ENCODE assay signal across 8 cellular contexts in genomic region chr9:125632321-125633115, GRCh38.
DNase-seq lines count a peak whose midpoint lies in the region; ATAC-seq and TF ChIP-seq lines count a peak whose summit lies in the region.

No MANE protein-coding gene starts in this region.

- DNase-seq in HL-60 (ENCODE audit: low read depth in 1 of 2, low spot score in 1 of 2) (peak; percentile 59 to 79), SHP77 (lab: John Stamatoyannopoulos, UW) (peak; percentile 82 to 84), germinal center (ENCODE audit: low spot score) (peak; percentile 39), caudate nucleus (lab: John Stamatoyannopoulos, UW) (no peak), NCI-H1105 (lab: John Stamatoyannopoulos, UW) (no peak), ascending aorta (ENCODE audit: low spot score in 2 of 2) (no peak)

- ATAC-seq in GM18505 (IDR thresholded peaks at IDR 0.05; ENCODE audit: unreplicated experiment) (peak; percentile 51), GM21576 (IDR thresholded peaks at IDR 0.05; ENCODE audit: unreplicated experiment) (peak; percentile 44)

- H3K27ac ChIP-seq in HL-60 (replicated peaks) (peak overlapping the region; percentile 72), caudate nucleus (ENCODE audit: low read depth, low read length) (no peak overlapping the region), ascending aorta (no peak overlapping the region)

- H3K4me3 ChIP-seq in HL-60 (replicated peaks; ENCODE audit: insufficient read depth, low read length) = no peak overlapping the region
- no peak overlapping the region for H3K4me3 ChIP-seq in ascending aorta

- no peaks in the 10 kb centered on the region for H3K36me3 ChIP-seq in ascending aorta

- H3K9me3 ChIP-seq in ascending aorta = no peaks in the 10 kb centered on the region

- TF ChIP-seq POLR2A in GM18505 (IDR thresholded peaks at IDR 0.05; ENCODE audit: borderline replicate concordance, extremely low read depth, insufficient read depth, insufficient read length) = peak; percentile 23

- peaks cover 0 to 9% of the 10 kb centered on the region in 2 donors for H3K4me1 ChIP-seq in ascending aorta

- TF ChIP-seq CTCF in HL-60 (IDR thresholded peaks at IDR 0.05; ENCODE audit: insufficient read depth, low read length) = no peak
- TF ChIP-seq CTCF in ascending aorta (IDR thresholded peaks at IDR 0.05) = no peak

- no peaks in the 10 kb centered on the region for H3K27me3 ChIP-seq in HL-60 (ENCODE audit: insufficient read depth, poor library complexity, severe bottlenecking)
- no peaks in the 10 kb centered on the region for H3K27me3 ChIP-seq in ascending aorta

- intact Hi-C loops in ascending aorta (cut with DNase I) = no loop called here

Comparison
In these comparisons a context has a peak if more than half of its experiments do, and no peak if none do; other contexts are left out.
1. DNase-seq: peak in HL-60 (2 of 2), SHP77 (2 of 2) and germinal center (single experiment); none in caudate nucleus (0 of 61), NCI-H1105 (single experiment) and ascending aorta (0 of 2).